25 cellular contexts compared by ENCODE assay signal in the genomic region with DNA sequence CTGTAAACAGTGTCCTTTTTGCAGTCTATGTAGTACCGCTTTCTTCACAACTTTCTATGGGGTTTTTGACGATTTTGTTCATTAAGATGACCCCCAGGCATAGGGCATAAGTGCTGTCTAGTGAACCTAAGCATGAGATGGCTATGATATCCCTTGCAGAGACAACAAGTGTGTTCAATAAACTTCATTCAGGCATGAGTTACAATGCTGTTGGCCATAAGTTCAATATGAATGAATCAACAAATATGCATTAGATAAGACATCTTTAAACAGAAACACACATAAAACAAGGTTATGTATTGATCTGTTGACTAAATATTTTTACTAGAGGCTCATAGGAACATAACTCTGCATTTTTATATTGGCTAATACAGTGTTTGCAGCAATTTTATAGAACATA.
DNase-seq lines count a peak whose midpoint lies in the region; ATAC-seq, FAIRE-seq and TF ChIP-seq lines count a peak whose summit lies in the region.
"Had no signal": no experiment of that assay in that cellular context is flagged by ENCODE, and none has a peak within 500 bp of the region (broad histone marks: within the 10 kb centered on the region; RNA-seq: fewer than 3 reads in every experiment).

No MANE protein-coding gene starts in this region.

- H3K9me3 ChIP-seq in PC-3 (ENCODE audit: low read length): no peaks in the 10 kb centered on the region
- H3K9me3 ChIP-seq in aorta (ENCODE audit: control insufficient read depth, low read length): no peaks in the 10 kb centered on the region
- H3K9me3 ChIP-seq: A549; BLaER1 treated with 17β-estradiol and CSF1 and Interleukin-3, amounts not matched to agents 10 nM and 100 nM had no signal

- WGBS in aorta, 2 donors: 87 to 94% methylated on average over 2 of the region's 2 CpGs

- H3K79me2 ChIP-seq in PC-3 (ENCODE audit: low read length): no peaks in the 10 kb centered on the region

- no peaks in the 10 kb centered on the region for H3F3A ChIP-seq in PC-3 (ENCODE audit: low read length, unreplicated experiment)

- CTCF ChIA-PET in PC-3 (lab: Charles Lee): no interaction called here
- CTCF ChIA-PET in RWPE1 (lab: Yijun Ruan, JAX): no interaction called here

- H3K4me2 ChIP-seq in PC-3 (ENCODE audit: low read length): no peak overlapping the region
- H3K4me2 ChIP-seq: A549; BLaER1 treated with 17β-estradiol and CSF1 and Interleukin-3, amounts not matched to agents 10 nM and 100 nM had no signal

- no peak overlapping the region for H2AFZ ChIP-seq in PC-3 (ENCODE audit: low read length)

- no TSS peak for BruUV-seq in PC-3 (replicated peaks; lab: Mats Ljungman, UMichigan)

- no peaks in the 10 kb centered on the region for H3K9me2 ChIP-seq in PC-3 (replicated peaks; ENCODE audit: low read length)

- ATAC-seq in PC-3 (peak; percentile 80), aorta (ENCODE audit: low FRiP score) (peak; percentile 15), GM19023 (IDR thresholded peaks at IDR 0.05; ENCODE audit: unreplicated experiment) (no peak)
- ATAC-seq: A549, GM12878 had no signal

- no peaks in the 10 kb centered on the region for H4K20me1 ChIP-seq in PC-3 (ENCODE audit: low read length)
- H4K20me1 ChIP-seq: BLaER1 treated with 17β-estradiol and CSF1 and Interleukin-3, amounts not matched to agents 10 nM and 100 nM had no signal

- FAIRE-seq in HTR-8/SVneo (lab: Jason Lieb, UNC): peak; percentile 33
- FAIRE-seq: A549, GM12878, GM12892, GM18507, GM19239 had no signal

- H3K4me3 ChIP-seq in PC-3 (ENCODE audit: low read length) (no peak overlapping the region), aorta (ENCODE audit: low read length in 2 of 2) (no peak overlapping the region), dorsolateral prefrontal cortex (no peak overlapping the region)
- H3K4me3 ChIP-seq: A549; BLaER1 treated with 17β-estradiol and CSF1 and Interleukin-3, amounts not matched to agents 10 nM and 100 nM; GM12878 had no signal

- POLR2A ChIA-PET in PC-3 (lab: Charles Lee; ENCODE audit: unreplicated experiment) (no interaction called here), RWPE1 (lab: Yijun Ruan, JAX; ENCODE audit: low non-redundant PET) (no interaction called here)

- H3K27ac ChIP-seq in PC-3 (ENCODE audit: low read length) (no peak overlapping the region), aorta (ENCODE audit: low read depth in 1 of 2, low read length in 2 of 2) (no peak overlapping the region), dorsolateral prefrontal cortex (no peak overlapping the region), RWPE1 (no peak overlapping the region)
- H3K27ac ChIP-seq: A549; BLaER1 treated with 17β-estradiol and CSF1 and Interleukin-3, amounts not matched to agents 10 nM and 100 nM; C4-2B had no signal

- no peaks in the 10 kb centered on the region for H3K4me1 ChIP-seq in PC-3 (ENCODE audit: insufficient read depth, low read length)
- H3K4me1 ChIP-seq in aorta (ENCODE audit: control insufficient read depth in 1 of 2, insufficient read depth in 2 of 2, low read length in 2 of 2): no peaks in the 10 kb centered on the region
- H3K4me1 ChIP-seq: A549 had no signal

- DNase-seq in HTR-8/SVneo (ENCODE audit: insufficient read length, low spot score) (no peak), PC-3 (peak; percentile 39), aorta (no peak), dorsolateral prefrontal cortex (no peak), RWPE1 (ENCODE audit: low spot score) (no peak)
- DNase-seq: AML-193; CD4-positive, alpha-beta memory T cell; CD4-positive, CD25-positive, alpha-beta regulatory T cell; CD8-positive, alpha-beta memory T cell; COR-L47; DMS 273 treated with DMSO at 0.1 percent for 48 hours; DMS153; DMS53; DMS79; DND-41; EL; GDM1 had no signal

- H3K27me3 ChIP-seq in PC-3 (ENCODE audit: low read length) (no peaks in the 10 kb centered on the region), aorta (ENCODE audit: control insufficient read depth in 1 of 2, insufficient read depth in 2 of 2, low read length in 1 of 2) (no peaks in the 10 kb centered on the region), dorsolateral prefrontal cortex (no peaks in the 10 kb centered on the region)
- H3K27me3 ChIP-seq: BLaER1 treated with 17β-estradiol and CSF1 and Interleukin-3, amounts not matched to agents 10 nM and 100 nM had no signal

- intact Hi-C loops in PC-3 (cut with micrococcal nuclease) (no loop called here), aorta (cut with DNase I) (no loop called here), dorsolateral prefrontal cortex (cut with DNase I) (no loop called here)

- TF ChIP-seq CTCF in PC-3 (conservative IDR thresholded peaks at IDR 0.05; ENCODE audit: low read depth, low read length) (no peak), dorsolateral prefrontal cortex (IDR thresholded peaks at IDR 0.05 in 54 of 56, conservative IDR thresholded peaks at IDR 0.05 in 2 of 56; ENCODE audit: low read depth in 1 of 56, partially characterized antibody in 56 of 56) (no peak), RWPE1 (conservative IDR thresholded peaks at IDR 0.05; ENCODE audit: low read depth) (no peak)

- H3K36me3 ChIP-seq in PC-3 (ENCODE audit: low read depth, low read length) (no peaks in the 10 kb centered on the region), aorta (ENCODE audit: control insufficient read depth in 1 of 2, insufficient read depth in 2 of 2, low read length in 1 of 2) (no peaks in the 10 kb centered on the region)
- H3K36me3 ChIP-seq: BLaER1 treated with 17β-estradiol and CSF1 and Interleukin-3, amounts not matched to agents 10 nM and 100 nM had no signal

- no peak overlapping the region for H3K9ac ChIP-seq in PC-3 (ENCODE audit: low read length)
- H3K9ac ChIP-seq: BLaER1 treated with 17β-estradiol and CSF1 and Interleukin-3, amounts not matched to agents 10 nM and 100 nM had no signal
